Comparison of ENCODE assay signal across 11 cellular contexts in the genomic region with DNA sequence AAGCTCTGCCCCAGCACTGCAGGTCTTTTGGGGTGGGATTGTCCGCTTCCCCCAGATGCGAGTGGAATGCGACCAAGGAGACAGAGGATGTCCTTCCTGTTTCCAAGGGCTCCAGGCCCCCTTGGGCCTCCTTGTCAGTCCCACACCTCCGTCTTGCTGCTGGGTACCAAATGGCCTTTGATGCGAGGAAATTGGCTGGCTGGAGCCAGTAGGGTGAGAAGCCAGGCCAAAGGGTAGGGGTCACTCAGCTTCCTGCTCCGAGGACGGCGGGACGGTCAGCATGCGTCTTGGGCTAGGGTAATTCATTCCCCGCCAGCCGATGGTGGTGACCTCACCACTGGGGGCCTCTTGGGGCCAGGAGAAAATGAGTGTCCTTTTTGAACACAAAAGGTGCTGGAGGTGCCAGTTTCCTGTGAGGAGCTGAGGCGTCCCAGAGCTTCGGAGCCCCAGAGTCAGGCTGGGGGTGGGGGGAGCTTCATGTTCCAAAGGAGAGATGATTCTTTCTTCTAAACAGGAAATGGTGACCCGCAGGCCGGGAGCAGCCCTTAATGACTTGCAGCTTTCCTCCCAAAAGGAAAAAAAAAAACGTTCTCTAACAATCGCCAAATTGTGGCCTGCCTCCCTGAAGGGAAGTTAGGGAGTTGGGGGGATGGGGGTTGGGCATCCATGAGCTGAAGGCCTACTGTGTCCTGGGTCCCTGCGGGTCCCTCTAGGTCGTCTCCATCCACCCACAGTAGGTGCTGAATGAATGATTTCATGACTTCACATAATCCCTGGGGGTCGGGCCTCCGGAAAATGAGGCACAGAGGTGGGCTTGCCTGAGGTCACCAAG. TPM values are rescaled to one million over a fixed set of nuclear protein-coding genes. Genes with fewer than 3 reads are reported as not detected.
A peak's percentile ranks its signal among the peaks of the same experiment; 100 is the strongest.
DNase-seq lines count a peak whose midpoint lies in the region; ATAC-seq and TF ChIP-seq lines count a peak whose summit lies in the region.
"Had no signal": no experiment of that assay in that cellular context is flagged by ENCODE, and none has a peak within 500 bp of the region (broad histone marks: within the 10 kb centered on the region; RNA-seq: fewer than 3 reads in every experiment).

No MANE protein-coding gene starts in this region.

- peak; percentile 82 for DNase-seq in left cardiac atrium
- peak; percentile 37 for DNase-seq in renal cortical epithelial cell (ENCODE audit: low read depth)
- DNase-seq in NCI-H82 treated with DMSO at 0.1 percent for 48 hours (lab: John Stamatoyannopoulos, UW; ENCODE audit: unreplicated experiment) = no peak
- DNase-seq in stimulated activated CD4-positive, alpha-beta T cell treated with anti-CD3 and anti-CD28 coated beads, Interleukin-4, amount 100 ng/mL, for 4 hours = no peak
- DNase-seq in BE2C = no peak
- DNase-seq: activated T-cell treated with anti-CD3 and anti-CD28 coated beads, Interleukin-2, amount 50 U/mL, for 48 hours; stimulated activated CD4-positive, alpha-beta T cell treated with anti-CD3 and anti-CD28 coated beads, Interleukin-15, amount 100 ng/mL, for 24 hours had no signal

- H3K4me1 Mint-ChIP-seq in activated T-helper 17 cell treated with anti-CD3 and anti-CD28 coated beads, Interleukin-2, amount 50 U/mL, for 72 hours = no peaks in the 10 kb centered on the region

- no peak overlapping the region for H3K4me3 Mint-ChIP-seq in activated T-helper 17 cell treated with anti-CD3 and anti-CD28 coated beads, Interleukin-2, amount 50 U/mL, for 72 hours

- 0 out of 2 replicates have a peak overlapping the region, but pooled peaks have one; percentile 0 for H3K9ac ChIP-seq in ES-I3 (ENCODE audit: low read depth, low read length)

- no peak overlapping the region for H3K4me3 ChIP-seq in BE2C (ENCODE audit: low read depth, low read length)

- no peaks in the 10 kb centered on the region for H3K9me3 ChIP-seq in ES-I3 (ENCODE audit: control insufficient read depth, insufficient read depth, low read length)
- no peaks in the 10 kb centered on the region for H3K9me3 ChIP-seq in BE2C

- H3K36me3 ChIP-seq in ES-I3 (ENCODE audit: insufficient read depth, low read length) (no peaks in the 10 kb centered on the region), BE2C (peaks cover 31% of the 10 kb centered on the region)

- TF ChIP-seq CTCF in BE2C (IDR thresholded peaks at IDR 0.05; ENCODE audit: low read depth, low read length) = no peak

- H3K4me1 ChIP-seq in ES-I3 (ENCODE audit: insufficient read depth, low read length) (peaks cover 56% of the 10 kb centered on the region), BE2C (peaks cover 20% of the 10 kb centered on the region)

- intact Hi-C loops in left cardiac atrium (cut with DNase I) = loop anchor here in 1 of 2 donors (10.0 kb wide), 1 partner anchor 185 kb away; no protein-coding TSS in a partner anchor

- no peaks in the 10 kb centered on the region for H3K36me3 Mint-ChIP-seq in activated T-helper 17 cell treated with anti-CD3 and anti-CD28 coated beads, Interleukin-2, amount 50 U/mL, for 72 hours (ENCODE audit: low read depth)

- no peaks in the 10 kb centered on the region for H3K27me3 ChIP-seq in BE2C

- no peak for ATAC-seq in activated T-helper 17 cell treated with anti-CD3 and anti-CD28 coated beads, Interleukin-2, amount 50 U/mL, for 72 hours (replicated peaks)
- ATAC-seq in left cardiac atrium (peak; percentile 65 to 69), HG03280 (IDR thresholded peaks at IDR 0.05; ENCODE audit: unreplicated experiment) (no peak)

- peaks cover 4% of the 10 kb centered on the region for H3K27me3 Mint-ChIP-seq in activated T-helper 17 cell treated with anti-CD3 and anti-CD28 coated beads, Interleukin-2, amount 50 U/mL, for 72 hours

- no peaks in the 10 kb centered on the region for H3K9me3 Mint-ChIP-seq in activated T-helper 17 cell treated with anti-CD3 and anti-CD28 coated beads, Interleukin-2, amount 50 U/mL, for 72 hours

- H3K27ac Mint-ChIP-seq in activated T-helper 17 cell treated with anti-CD3 and anti-CD28 coated beads, Interleukin-2, amount 50 U/mL, for 72 hours = peak overlapping the region; percentile 51

RNA-seq across cellular contexts. Expression of a gene that starts 6.7 kb away (rescaled TPM):
- total RNA-seq in activated T-helper 17 cell treated with anti-CD3 and anti-CD28 coated beads, Interleukin-2, amount 50 U/mL, for 72 hours = under 1 TPM in 1 of 2 donors, not detected in 1; 0.34 TPM
- total RNA-seq in left cardiac atrium (1 to 10 TPM; 2.7 to 8.5 TPM), renal cortical epithelial cell (0.52 and 2.7 TPM in 2 replicates)
- polyA plus RNA-seq in BE2C (2012; ENCODE audit: insufficient read depth, insufficient read length, low read depth) = 9.1 TPM
- total RNA-seq: LHCN-M2 had no signal

RNA-seq across cellular contexts. Expression of a gene that starts 53.3 kb away (rescaled TPM):
- total RNA-seq in activated T-helper 17 cell treated with anti-CD3 and anti-CD28 coated beads, Interleukin-2, amount 50 U/mL, for 72 hours = 10 to 100 TPM; 59.8 to 65.0 TPM
- 10 to 100 TPM; 44.5 to 48.7 TPM for total RNA-seq in left cardiac atrium
- total RNA-seq in renal cortical epithelial cell = 180 and 196 TPM in 2 replicates
- 192 TPM for polyA plus RNA-seq in BE2C (2012; ENCODE audit: insufficient read depth, insufficient read length, low read depth)

Comparison
In these comparisons a context has a peak if more than half of its experiments do, and no peak if none do; other contexts are left out.
1. ATAC-seq: peak in left cardiac atrium (2 of 2); none in activated T-helper 17 cell treated with anti-CD3 and anti-CD28 coated beads, Interleukin-2, amount 50 U/mL, for 72 hours (single experiment) and HG03280 (single experiment).
2. DNase-seq: peak in left cardiac atrium (single experiment) and renal cortical epithelial cell (single experiment); none in NCI-H82 treated with DMSO at 0.1 percent for 48 hours (single experiment), stimulated activated CD4-positive, alpha-beta T cell treated with anti-CD3 and anti-CD28 coated beads, Interleukin-4, amount 100 ng/mL, for 4 hours (0 of 2) and BE2C (single experiment).